Comparison of ENCODE assay signal across 26 cellular contexts in the genomic region with DNA sequence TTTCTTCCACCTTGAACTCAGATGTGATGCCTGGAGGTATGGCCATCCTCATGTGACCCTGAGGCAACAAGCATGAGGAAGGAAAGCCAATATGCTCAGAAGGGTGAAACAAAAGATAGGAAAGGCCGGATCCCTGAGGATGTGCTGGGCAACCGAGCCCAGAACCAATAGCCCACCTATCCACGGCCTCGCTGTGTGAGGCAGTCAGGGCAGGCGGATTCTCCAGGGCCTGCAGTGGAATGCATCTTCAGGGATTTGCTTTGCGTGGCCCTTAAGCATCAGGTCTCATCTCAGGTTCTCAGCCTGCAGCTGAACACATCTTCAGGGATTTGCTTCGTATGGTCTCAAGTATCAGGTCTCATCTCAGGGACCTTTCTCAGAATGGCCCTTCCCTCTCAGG.
"Had no signal": no experiment of that assay in that cellular context is flagged by ENCODE, and none has a peak within 500 bp of the region (broad histone marks: within the 10 kb centered on the region; RNA-seq: fewer than 3 reads in every experiment).

No MANE protein-coding gene starts in this region.

- DNase-seq: activated B cell treated with CpG ODN at 0.5 μM for 24 hours; activated CD4-positive, alpha-beta T cell treated with anti-CD3 and anti-CD28 coated beads for 48 hours; activated CD4-positive, alpha-beta T cell treated with anti-CD3 and anti-CD28 coated beads, Interleukin-2, amount 50 U/mL, for 1 hour; activated CD4-positive, alpha-beta T cell treated with anti-CD3 and anti-CD28 coated beads, Interleukin-2, amount 50 U/mL, for 48 hours; activated CD8-positive, alpha-beta memory T cell treated with anti-CD3 and anti-CD28 coated beads for 24 hours; activated CD8-positive, alpha-beta T cell treated with anti-CD3 and anti-CD28 coated beads for 36 hours; activated effector memory CD4-positive, alpha-beta T cell treated with Interleukin-2 at 50 U/mL for 16 hours; activated gamma-delta T cell treated with Interleukin-2 at 50 U/mL for 16 hours; activated naive CD4-positive, alpha-beta T cell treated with anti-CD3 and anti-CD28 coated beads, Interleukin-2, amount 50 U/mL, for 16 hours; activated naive CD4-positive, alpha-beta T cell treated with Interleukin-2 at 50 U/mL for 16 hours; activated T-cell treated with anti-CD3 and anti-CD28 coated beads, Interleukin-2, amount 50 U/mL, for 4 hours; amniotic stem cell; anterior cingulate cortex; brain microvascular endothelial cell; caudate nucleus; effector memory CD8-positive, alpha-beta T cell; erythroblast; foreskin keratinocyte; T-helper 1 cell; T-helper 17 cell; T1000; WERI-Rb-1 had no signal

- H3K36me3 ChIP-seq: brain microvascular endothelial cell, esophagus muscularis mucosa, gastroesophageal sphincter, WERI-Rb-1 had no signal

- H3K4me3 ChIP-seq: esophagus muscularis mucosa, gastroesophageal sphincter had no signal

- H3K9me3 ChIP-seq: esophagus muscularis mucosa, gastroesophageal sphincter had no signal

- H3K4me1 ChIP-seq: foreskin keratinocyte had no signal

- H3K27ac ChIP-seq: brain microvascular endothelial cell, esophagus muscularis mucosa, foreskin keratinocyte, gastroesophageal sphincter, WERI-Rb-1 had no signal

- H3K27me3 ChIP-seq: brain microvascular endothelial cell, esophagus muscularis mucosa, gastroesophageal sphincter had no signal

- ATAC-seq: activated CD4-positive, CD25-positive, alpha-beta regulatory T cell treated with anti-CD3 and anti-CD28 coated beads, Interleukin-2, amount 50 U/mL, for 24 hours; activated CD8-positive, alpha-beta T cell treated with anti-CD3 and anti-CD28 coated beads for 36 hours; activated T-cell treated with anti-CD3 and anti-CD28 coated beads, Interleukin-2, amount 50 U/mL, for 4 hours; activated T-helper 17 cell treated with anti-CD3 and anti-CD28 coated beads, Interleukin-2, amount 50 U/mL, for 72 hours; effector memory CD8-positive, alpha-beta T cell; foreskin keratinocyte; gastroesophageal sphincter; T-helper 17 cell had no signal
